Comparison of ENCODE assay signal across 19 cellular contexts in the genomic region with DNA sequence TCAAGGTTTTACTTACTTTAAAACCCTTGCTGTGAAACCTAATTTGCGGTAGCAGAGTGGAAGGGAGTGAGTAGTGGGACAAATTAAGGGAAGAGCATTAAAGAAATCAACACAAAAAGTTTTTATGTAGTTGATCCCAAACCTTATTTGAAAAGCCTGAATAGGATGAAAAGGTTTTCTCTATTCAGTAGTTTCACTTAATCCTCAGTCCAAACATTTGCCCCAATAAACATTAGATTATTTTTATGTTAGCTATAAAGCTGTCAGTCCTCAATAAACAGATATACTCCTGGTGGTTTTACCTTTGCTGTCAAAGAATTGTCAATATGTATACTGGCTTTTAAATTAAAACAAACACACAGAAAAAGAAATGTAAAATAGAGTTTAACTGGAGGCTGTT.
"Had no signal": no experiment of that assay in that cellular context is flagged by ENCODE, and none has a peak within 500 bp of the region (broad histone marks: within the 10 kb centered on the region; RNA-seq: fewer than 3 reads in every experiment).

No MANE protein-coding gene starts in this region.

- H3K4me3 ChIP-seq: PC-9, Peyer's patch, SJCRH30 had no signal

- H3K4me1 ChIP-seq: Peyer's patch, SJCRH30 had no signal

- H2AFZ ChIP-seq: PC-9 had no signal

- H3K4me2 ChIP-seq: PC-9 had no signal

- DNase-seq: KBM-7, MM.1S, NCI-H1092 treated with DMSO at 0.1 percent for 48 hours, NCI-H1436, NCI-H187, NCI-H2029 treated with DMSO at 0.1 percent for 48 hours, NCI-H2107, NCI-H2227 treated with DMSO at 0.1 percent for 48 hours, NCI-H524, NCI-H526 treated with DMSO at 0.1 percent for 48 hours, NCI-H774, PC-9, Peyer's patch, SHP77 treated with DMSO at 0.1 percent for 48 hours, SJCRH30, T-helper 1 cell, T-helper 17 cell had no signal

- H3K27me3 ChIP-seq: Peyer's patch, SJCRH30 had no signal

- H3K27ac Mint-ChIP-seq: T-helper 17 cell had no signal

- H3K27ac ChIP-seq: PC-9, Peyer's patch, SJCRH30 had no signal

- ATAC-seq: Right ventricle myocardium inferior, SK-N-SH treated with all-trans-retinoic acid at 6 μM for 48 hours, T-helper 17 cell had no signal

- H3K27me3 Mint-ChIP-seq: T-helper 17 cell had no signal

- H3K36me3 ChIP-seq: Peyer's patch, SJCRH30 had no signal

- H3K4me1 Mint-ChIP-seq: T-helper 17 cell had no signal

- H3K9me3 ChIP-seq: Peyer's patch, SJCRH30 had no signal

- H3K4me3 Mint-ChIP-seq: T-helper 17 cell had no signal
